Comparison of ENCODE assay signal across 1 cellular context in genomic region chr12:9367201-9367600, GRCh38.
A peak's percentile ranks its signal among the peaks of the same experiment; 100 is the strongest.
TF ChIP-seq lines count a peak whose summit lies in the region.

No MANE protein-coding gene starts in this region.

TF ChIP-seq in K562, 482 proteins besides CTCF, POLR2A, EP300 and RAD21 (continued from another document):
- TF ChIP-seq HNRNPLL (IDR thresholded peaks at IDR 0.05; ENCODE audit: low read depth, low read length, poor library complexity, severe bottlenecking): peak; percentile 27
- TF ChIP-seq RREB1 (CRISPR knock-in tag; IDR thresholded peaks at IDR 0.05): peak; percentile 38; the same call in 1 of the 2 replicates
- peak; percentile 92; the same call in 1 of the 2 replicates for TF ChIP-seq RNF2 (IDR thresholded peaks at IDR 0.05)
- TF ChIP-seq GMEB1 (CRISPR knock-in tag; IDR thresholded peaks at IDR 0.05): no peak
- TF ChIP-seq SMAD4 (CRISPR knock-in tag; conservative IDR thresholded peaks at IDR 0.05): 0 out of 2 replicates have a peak, but pooled peaks have one; percentile 19
- TF ChIP-seq SMARCB1 (IDR thresholded peaks at IDR 0.05; ENCODE audit: insufficient read length, low read depth): no peak
- peak; percentile 43 for TF ChIP-seq BACH1 (tag; IDR thresholded peaks at IDR 0.05)
- TF ChIP-seq CXXC5 (CRISPR knock-in tag; IDR thresholded peaks at IDR 0.05): peak; percentile 22; the same call in 1 of the 2 replicates
- peak; percentile 75; the same call in 1 of the 2 replicates for TF ChIP-seq ZNF175 (CRISPR knock-in tag; IDR thresholded peaks at IDR 0.05; ENCODE audit: low read depth)
- TF ChIP-seq CTBP1 (IDR thresholded peaks at IDR 0.05; ENCODE audit: borderline replicate concordance): 0 out of 2 replicates have a peak, but pooled peaks have one; percentile 13
- TF ChIP-seq ELF2 (CRISPR knock-in tag; IDR thresholded peaks at IDR 0.05): no peak
- no peak for TF ChIP-seq ZBTB49 (CRISPR knock-in tag; IDR thresholded peaks at IDR 0.05; ENCODE audit: borderline replicate concordance)
- TF ChIP-seq ATF1 (CRISPR knock-in tag; IDR thresholded peaks at IDR 0.05): no peak
- TF ChIP-seq ATF1 (tag; IDR thresholded peaks at IDR 0.05): peak; percentile 28; the same call in 1 of the 2 replicates
- no peak for TF ChIP-seq ZNF644 (tag; IDR thresholded peaks at IDR 0.05; ENCODE audit: low read depth)
- TF ChIP-seq POLR2H (tag; IDR thresholded peaks at IDR 0.05; ENCODE audit: low read depth): peak; percentile 58; the same call in 1 of the 2 replicates
- peak; percentile 69 for TF ChIP-seq MYBL2 (IDR thresholded peaks at IDR 0.05; ENCODE audit: low read depth)
- no peak for TF ChIP-seq MYBL2 (CRISPR knock-in tag; IDR thresholded peaks at IDR 0.05; ENCODE audit: borderline replicate concordance)
- 0 out of 2 replicates have a peak, but pooled peaks have one; percentile 20 for TF ChIP-seq ZNF584 (CRISPR knock-in tag; IDR thresholded peaks at IDR 0.05; ENCODE audit: low read depth)
- TF ChIP-seq FOXM1 (IDR thresholded peaks at IDR 0.05; ENCODE audit: low read depth): peak; percentile 29; the same call in 1 of the 2 replicates
- no peak for TF ChIP-seq FOXM1 (CRISPR knock-in tag; IDR thresholded peaks at IDR 0.05; ENCODE audit: low read depth)
- peak; percentile 44; the same call in 1 of the 2 replicates for TF ChIP-seq ZNF395 (CRISPR knock-in tag; IDR thresholded peaks at IDR 0.05)
- peak in 1 of 2 experiments; percentile 56; a peak in 1 of 4 replicates for TF ChIP-seq ZNF639 (CRISPR knock-in tag; conservative IDR thresholded peaks at IDR 0.05 in 1 of 2, IDR thresholded peaks at IDR 0.05 in 1 of 2)
- peak; percentile 40; the same call in 1 of the 2 replicates for TF ChIP-seq DMBX1 (CRISPR knock-in tag; IDR thresholded peaks at IDR 0.05; ENCODE audit: borderline replicate concordance)
- TF ChIP-seq ATF7 (IDR thresholded peaks at IDR 0.05): 0 out of 2 replicates have a peak, but pooled peaks have one; percentile 19
- TF ChIP-seq CREB3 (tag; conservative IDR thresholded peaks at IDR 0.05; ENCODE audit: low read depth): 0 out of 2 replicates have a peak, but pooled peaks have one; percentile 37
- peak; percentile 81 for TF ChIP-seq ETV1 (tag; conservative IDR thresholded peaks at IDR 0.05; ENCODE audit: low read depth)
- peak; percentile 16; the same call in 1 of the 2 replicates for TF ChIP-seq E2F3 (CRISPR knock-in tag; IDR thresholded peaks at IDR 0.05)
